ENCODE assay signal across 31 cellular contexts in the genomic region with DNA sequence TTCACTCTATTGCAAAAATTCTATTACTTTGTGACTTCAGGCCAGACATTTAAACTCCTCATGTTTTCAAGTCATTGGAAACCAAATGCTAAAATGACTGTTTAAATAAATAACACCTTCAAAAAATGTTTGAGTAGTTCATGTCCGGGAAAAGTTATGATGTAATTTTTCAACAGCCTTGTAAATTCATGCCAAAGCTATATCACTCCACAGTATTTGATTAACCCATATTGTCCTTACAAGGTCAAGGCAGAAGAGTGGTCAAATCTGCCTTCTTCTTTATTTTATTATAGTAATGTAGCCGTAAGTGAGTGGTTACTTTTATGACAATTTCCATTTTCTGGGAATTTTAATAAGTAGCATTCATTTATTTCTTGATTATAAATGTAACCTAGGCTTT.
A peak's percentile ranks its signal among the peaks of the same experiment; 100 is the strongest.
DNase-seq lines count a peak whose midpoint lies in the region; ATAC-seq and TF ChIP-seq lines count a peak whose summit lies in the region.
"Had no signal": no experiment of that assay in that cellular context is flagged by ENCODE, and none has a peak within 500 bp of the region (broad histone marks: within the 10 kb centered on the region; RNA-seq: fewer than 3 reads in every experiment).

No MANE protein-coding gene starts in this region.

- H3K4me3 ChIP-seq in GM23338 = no peak overlapping the region
- no peak overlapping the region for H3K4me3 ChIP-seq in left lung
- H3K4me3 ChIP-seq in SK-N-SH (ENCODE audit: low read depth in 2 of 2, low read length in 1 of 2) = no peak overlapping the region
- H3K4me3 ChIP-seq: A549; BLaER1; BLaER1 treated with 17β-estradiol and CSF1 and Interleukin-3, amounts not matched to agents 10 nM and 100 nM had no signal

- H3K27me3 Mint-ChIP-seq in GM23338 (ENCODE audit: insufficient read depth, low read depth, poor library complexity) = no peaks in the 10 kb centered on the region
- H3K27me3 Mint-ChIP-seq: B cell; CD4-positive, alpha-beta memory T cell; CD4-positive, alpha-beta T cell; CD4-positive, CD25-positive, alpha-beta regulatory T cell; CD8-positive, alpha-beta memory T cell had no signal

- H3K36me3 ChIP-seq in GM23338 (ENCODE audit: insufficient read depth) (no peaks in the 10 kb centered on the region), left lung (no peaks in the 10 kb centered on the region), SK-N-SH (replicated peaks in 1 of 2; ENCODE audit: control insufficient read depth in 1 of 2, insufficient read depth in 2 of 2, low read length in 1 of 2) (no peaks in the 10 kb centered on the region)
- H3K36me3 ChIP-seq: BE2C; BLaER1; BLaER1 treated with 17β-estradiol and CSF1 and Interleukin-3, amounts not matched to agents 10 nM and 100 nM had no signal

- no peak for TF ChIP-seq RAD21 in SK-N-SH (IDR thresholded peaks at IDR 0.05; ENCODE audit: low read length)

- H3K27ac Mint-ChIP-seq in GM23338 = no peak overlapping the region
- H3K27ac Mint-ChIP-seq: B cell; CD14-positive monocyte; CD4-positive, alpha-beta memory T cell; CD4-positive, alpha-beta T cell; CD4-positive, CD25-positive, alpha-beta regulatory T cell; CD8-positive, alpha-beta memory T cell; CD8-positive, alpha-beta T cell had no signal

- H3K4me1 Mint-ChIP-seq in GM23338 = peaks cover 45% of the 10 kb centered on the region
- H3K4me1 Mint-ChIP-seq: B cell; CD14-positive monocyte; CD4-positive, alpha-beta memory T cell; CD4-positive, CD25-positive, alpha-beta regulatory T cell; CD8-positive, alpha-beta memory T cell had no signal

- H3K4me1 ChIP-seq in GM23338 (ENCODE audit: insufficient read depth) (peaks cover 47% of the 10 kb centered on the region), left lung (no peaks in the 10 kb centered on the region), SK-N-SH (ENCODE audit: control insufficient read depth in 1 of 2, insufficient read depth in 2 of 2, low read depth in 1 of 2, low read length in 1 of 2) (no peaks in the 10 kb centered on the region)
- H3K4me1 ChIP-seq: A549; BE2C; BLaER1; BLaER1 treated with 17β-estradiol and CSF1 and Interleukin-3, amounts not matched to agents 10 nM and 100 nM; Caco-2 had no signal

- H3K79me2 ChIP-seq in GM23338 (replicated peaks; ENCODE audit: insufficient read depth) (peaks cover 96% of the 10 kb centered on the region), SK-N-SH (ENCODE audit: insufficient read depth) (no peaks in the 10 kb centered on the region)

- H3K9me3 ChIP-seq in left lung = peaks cover 0 to 22% of the 10 kb centered on the region in 2 donors
- 0 out of 2 replicates have a peak, but pooled peaks cover 4% of the 10 kb centered on the region for H3K9me3 ChIP-seq in SK-N-SH
- H3K9me3 ChIP-seq: BE2C had no signal

- H3K36me3 Mint-ChIP-seq in GM23338 (ENCODE audit: low read depth) = peaks cover 24% of the 10 kb centered on the region
- H3K36me3 Mint-ChIP-seq: CD14-positive monocyte; CD4-positive, alpha-beta memory T cell; CD4-positive, CD25-positive, alpha-beta regulatory T cell; CD8-positive, alpha-beta memory T cell; CD8-positive, alpha-beta T cell had no signal

- no peak for TF ChIP-seq CTCF in GM23338 (conservative IDR thresholded peaks at IDR 0.05; ENCODE audit: low read depth in 2 of 2)
- no peak for TF ChIP-seq CTCF in left lung (IDR thresholded peaks at IDR 0.05)
- no peak for TF ChIP-seq CTCF in SK-N-SH (IDR thresholded peaks at IDR 0.05)

- peak overlapping the region; percentile 29; the same call in 1 of the 2 replicates for H3K27ac ChIP-seq in GM23338 (ENCODE audit: low read depth)
- no peak overlapping the region for H3K27ac ChIP-seq in left lung
- H3K27ac ChIP-seq in SK-N-SH (ENCODE audit: low read depth in 2 of 2, low read length in 1 of 2) = no peak overlapping the region
- no peak overlapping the region for H3K27ac ChIP-seq in substantia nigra (ENCODE audit: low read depth, low read length, poor library complexity, severe bottlenecking)
- H3K27ac ChIP-seq: 22Rv1; A549; BLaER1; BLaER1 treated with 17β-estradiol and CSF1 and Interleukin-3, amounts not matched to agents 10 nM and 100 nM; C4-2B had no signal

- no peak for TF ChIP-seq EP300 in SK-N-SH (IDR thresholded peaks at IDR 0.05; ENCODE audit: borderline replicate concordance in 1 of 2, low read depth in 1 of 2, low read length in 1 of 2)

- H3K27me3 ChIP-seq in GM23338 (ENCODE audit: insufficient read depth) (no peaks in the 10 kb centered on the region), left lung (no peaks in the 10 kb centered on the region), SK-N-SH (ENCODE audit: insufficient read depth) (no peaks in the 10 kb centered on the region)
- H3K27me3 ChIP-seq: BE2C; BLaER1; BLaER1 treated with 17β-estradiol and CSF1 and Interleukin-3, amounts not matched to agents 10 nM and 100 nM had no signal

- no peak overlapping the region for H3K9ac ChIP-seq in SK-N-SH
- H3K9ac ChIP-seq: BLaER1; BLaER1 treated with 17β-estradiol and CSF1 and Interleukin-3, amounts not matched to agents 10 nM and 100 nM had no signal

- CTCF ChIA-PET in SK-N-SH (lab: Yijun Ruan, JAX) = no interaction called here

- 3% methylated on average over 2 of the region's 2 CpGs for WGBS in SK-N-SH (ENCODE audit: low lambda C conversion rate)

- H3K9me3 Mint-ChIP-seq in GM23338 = peaks cover 19% of the 10 kb centered on the region

- no peak for DNase-seq in GM23338 (ENCODE audit: low spot score)
- DNase-seq in left lung = no peak
- no peak for DNase-seq in SK-N-SH
- no peak for DNase-seq in substantia nigra (lab: John Stamatoyannopoulos, UW)
- DNase-seq: 8988T; ACHN; AML-193; BE2C; C1 segment of cervical spinal cord; Caco-2; Calu3; CD4-positive, alpha-beta memory T cell; CD4-positive, alpha-beta T cell; CD4-positive, CD25-positive, alpha-beta regulatory T cell; CD8-positive, alpha-beta memory T cell; CD8-positive, alpha-beta T cell; COR-L47; DMS 273 treated with DMSO at 0.1 percent for 48 hours; DMS153; DMS53; DMS79; DMS79 treated with DMSO at 0.1 percent for 48 hours; DND-41; EL had no signal

- ATAC-seq in GM23338 = no peak
- ATAC-seq in left lung = peak; percentile 65
- ATAC-seq: A549; CD8-positive, alpha-beta T cell had no signal

- POLR2A ChIA-PET in SK-N-SH (lab: Yijun Ruan, JAX) = no interaction called here

- H3F3A ChIP-seq in GM23338 (replicated peaks; ENCODE audit: low read depth) (no peaks in the 10 kb centered on the region; the same call in 1 of the 2 replicates), SK-N-SH (replicated peaks; ENCODE audit: insufficient read depth) (no peaks in the 10 kb centered on the region)

- H3K4me3 Mint-ChIP-seq in GM23338 = no peak overlapping the region
- H3K4me3 Mint-ChIP-seq: B cell; CD14-positive monocyte; CD4-positive, alpha-beta memory T cell; CD4-positive, alpha-beta T cell; CD4-positive, CD25-positive, alpha-beta regulatory T cell; CD8-positive, alpha-beta memory T cell; CD8-positive, alpha-beta T cell had no signal

- H3K9me2 ChIP-seq in GM23338 (ENCODE audit: insufficient read depth) = peaks cover 7% of the 10 kb centered on the region; the same call in 1 of the 2 replicates
- no peaks in the 10 kb centered on the region for H3K9me2 ChIP-seq in SK-N-SH

- H3K4me2 ChIP-seq in GM23338 = no peak overlapping the region
- no peak overlapping the region for H3K4me2 ChIP-seq in SK-N-SH
- H3K4me2 ChIP-seq: A549; BLaER1; BLaER1 treated with 17β-estradiol and CSF1 and Interleukin-3, amounts not matched to agents 10 nM and 100 nM had no signal

- H4K20me1 ChIP-seq in GM23338 (replicated peaks; ENCODE audit: insufficient read depth) (peaks cover 8% of the 10 kb centered on the region; the same call in 1 of the 2 replicates), SK-N-SH (ENCODE audit: insufficient read depth) (no peaks in the 10 kb centered on the region)
- H4K20me1 ChIP-seq: BLaER1; BLaER1 treated with 17β-estradiol and CSF1 and Interleukin-3, amounts not matched to agents 10 nM and 100 nM had no signal

- H2AFZ ChIP-seq in GM23338 (no peak overlapping the region), SK-N-SH (ENCODE audit: low read depth) (no peak overlapping the region)

- intact Hi-C loops in left lung (cut with DNase I) = no loop called here

TF ChIP-seq in GM23338, 12 proteins besides CTCF, POLR2A, EP300 and RAD21 (continues in another document):
- TF ChIP-seq EZH2phosphoT487 (IDR thresholded peaks at IDR 0.05; ENCODE audit: unreplicated experiment) = no peak

TF ChIP-seq in SK-N-SH, 30 proteins besides CTCF, POLR2A, EP300 and RAD21 (continues in another document):
- TF ChIP-seq ELF1 (IDR thresholded peaks at IDR 0.05) = no peak
- no peak for TF ChIP-seq MEF2A (IDR thresholded peaks at IDR 0.05; ENCODE audit: borderline replicate concordance, low read depth)
- TF ChIP-seq EZH2phosphoT487 (IDR thresholded peaks at IDR 0.05; ENCODE audit: borderline replicate concordance, low read depth) = no peak
- no peak for TF ChIP-seq NRF1 (IDR thresholded peaks at IDR 0.05; ENCODE audit: low read depth, low read length)
- TF ChIP-seq MXI1 (IDR thresholded peaks at IDR 0.05; ENCODE audit: low read depth, low read length) = no peak
- TF ChIP-seq, protein P1, sequence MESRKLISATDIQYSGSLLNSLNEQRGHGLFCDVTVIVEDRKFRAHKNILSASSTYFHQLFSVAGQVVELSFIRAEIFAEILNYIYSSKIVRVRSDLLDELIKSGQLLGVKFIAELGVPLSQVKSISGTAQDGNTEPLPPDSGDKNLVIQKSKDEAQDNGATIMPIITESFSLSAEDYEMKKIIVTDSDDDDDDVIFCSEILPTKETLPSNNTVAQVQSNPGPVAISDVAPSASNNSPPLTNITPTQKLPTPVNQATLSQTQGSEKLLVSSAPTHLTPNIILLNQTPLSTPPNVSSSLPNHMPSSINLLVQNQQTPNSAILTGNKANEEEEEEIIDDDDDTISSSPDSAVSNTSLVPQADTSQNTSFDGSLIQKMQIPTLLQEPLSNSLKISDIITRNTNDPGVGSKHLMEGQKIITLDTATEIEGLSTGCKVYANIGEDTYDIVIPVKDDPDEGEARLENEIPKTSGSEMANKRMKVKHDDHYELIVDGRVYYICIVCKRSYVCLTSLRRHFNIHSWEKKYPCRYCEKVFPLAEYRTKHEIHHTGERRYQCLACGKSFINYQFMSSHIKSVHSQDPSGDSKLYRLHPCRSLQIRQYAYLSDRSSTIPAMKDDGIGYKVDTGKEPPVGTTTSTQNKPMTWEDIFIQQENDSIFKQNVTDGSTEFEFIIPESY (IDR thresholded peaks at IDR 0.05; ENCODE audit: borderline replicate concordance, low read depth) = no peak
- TF ChIP-seq, protein P2, sequence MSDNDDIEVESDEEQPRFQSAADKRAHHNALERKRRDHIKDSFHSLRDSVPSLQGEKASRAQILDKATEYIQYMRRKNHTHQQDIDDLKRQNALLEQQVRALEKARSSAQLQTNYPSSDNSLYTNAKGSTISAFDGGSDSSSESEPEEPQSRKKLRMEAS (IDR thresholded peaks at IDR 0.05; ENCODE audit: low read depth) = no peak
